In the genomic region with DNA sequence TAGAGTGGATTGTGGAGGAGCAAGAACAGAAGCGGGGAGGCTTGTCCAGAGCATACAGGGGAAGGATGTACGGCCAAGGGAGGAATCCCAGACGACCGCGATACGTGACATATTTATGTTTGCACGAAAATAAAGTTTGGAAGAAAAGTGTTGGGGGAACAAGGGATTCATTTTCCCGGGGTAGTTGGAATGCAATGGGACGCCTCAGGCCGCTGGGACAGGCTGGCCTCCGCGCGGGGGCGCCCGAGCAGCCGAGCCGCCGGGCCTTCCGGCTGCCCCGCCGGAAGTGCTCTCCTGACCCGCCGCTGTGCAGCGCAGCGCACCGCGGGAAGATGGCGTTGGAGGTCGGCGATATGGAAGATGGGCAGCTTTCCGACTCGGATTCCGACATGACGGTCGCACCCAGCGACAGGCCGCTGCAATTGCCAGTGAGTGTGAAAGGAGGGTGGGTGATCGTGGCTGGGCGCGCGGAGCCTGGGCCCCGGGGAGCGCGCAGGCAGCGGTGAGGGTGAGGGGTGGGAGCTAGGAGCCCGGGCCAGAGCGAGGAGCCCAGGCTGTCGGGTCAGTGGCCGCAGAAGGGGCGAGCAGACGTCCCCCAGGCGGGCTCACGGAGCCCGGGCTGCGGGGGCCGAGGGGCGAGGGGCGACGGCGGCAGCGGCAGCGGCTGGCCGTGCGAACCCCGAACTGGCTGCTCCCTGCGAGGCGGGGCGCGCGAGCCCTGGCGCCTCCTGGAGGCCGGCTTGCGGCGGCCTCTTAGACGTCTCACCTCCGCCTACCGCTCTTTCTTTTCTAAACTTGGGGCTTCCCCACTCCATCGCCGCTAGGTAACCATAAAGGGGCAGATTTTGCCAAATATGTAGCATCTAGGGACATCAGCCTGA, we compare ENCODE assay signal across 8 cellular contexts. TPM values are rescaled to one million over a fixed set of nuclear protein-coding genes. Genes with fewer than 3 reads are reported as not detected.
DNase-seq lines count a peak whose midpoint lies in the region; ATAC-seq and TF ChIP-seq lines count a peak whose summit lies in the region.

A gene with protein sequence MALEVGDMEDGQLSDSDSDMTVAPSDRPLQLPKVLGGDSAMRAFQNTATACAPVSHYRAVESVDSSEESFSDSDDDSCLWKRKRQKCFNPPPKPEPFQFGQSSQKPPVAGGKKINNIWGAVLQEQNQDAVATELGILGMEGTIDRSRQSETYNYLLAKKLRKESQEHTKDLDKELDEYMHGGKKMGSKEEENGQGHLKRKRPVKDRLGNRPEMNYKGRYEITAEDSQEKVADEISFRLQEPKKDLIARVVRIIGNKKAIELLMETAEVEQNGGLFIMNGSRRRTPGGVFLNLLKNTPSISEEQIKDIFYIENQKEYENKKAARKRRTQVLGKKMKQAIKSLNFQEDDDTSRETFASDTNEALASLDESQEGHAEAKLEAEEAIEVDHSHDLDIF (plus strand): TSS at position 317 of the 881 bp plus-strand sequence. CDS start 16 bp downstream, at position 333.

- CTCF ChIA-PET in CD8-positive, alpha-beta memory T cell (lab: Charles Lee) = interaction anchor here (0.8 to 2.5 kb wide), 11 partner anchors 9 to 262 kb away, joined by 3 to 18 read pairs (median 4); no protein-coding TSS in a partner anchor

- H3K4me1 ChIP-seq in CD8-positive, alpha-beta memory T cell (ENCODE audit: insufficient read depth, low read length) = peaks cover 22% of the 10 kb centered on the region
- H3K4me1 ChIP-seq in mucosa of descending colon (ENCODE audit: low read depth) = peaks cover 38% of the 10 kb centered on the region

- H3K4me3 Mint-ChIP-seq in CD8-positive, alpha-beta memory T cell = peak within 1 kb of the TSS; percentile 89 to 100 (median 97)

- no peaks in the 10 kb centered on the region for H3K27me3 ChIP-seq in CD8-positive, alpha-beta memory T cell (ENCODE audit: insufficient read depth, low read length, poor library complexity, severe bottlenecking)

- H3K36me3 Mint-ChIP-seq in CD8-positive, alpha-beta memory T cell = peaks cover 3 to 34% (median 4%) of the 10 kb centered on the region in 3 donors

- intact Hi-C loops in mucosa of descending colon (cut with DNase I, micrococcal nuclease) = no loop called here

- H3K27ac ChIP-seq in CD8-positive, alpha-beta memory T cell (ENCODE audit: low read depth, low read length) = peak within 1 kb of the TSS; percentile 86

- DNase-seq in CD8-positive, alpha-beta memory T cell = peak; percentile 57 to 74 (median 69)
- DNase-seq in NOMO-1 treated with dmso at 0.1 percent for 144 hours (lab: John Stamatoyannopoulos, UW; ENCODE audit: unreplicated experiment) = peak; percentile 72
- peak; percentile 71 for DNase-seq in activated CD8-positive, alpha-beta memory T cell treated with anti-CD3 and anti-CD28 coated beads, Interleukin-2, amount 50 U/mL, for 4 hours
- DNase-seq in epidermal melanocyte (ENCODE audit: insufficient read length, low spot score) = peak; percentile 71
- DNase-seq in mucosa of descending colon = peak; percentile 85 to 91 (median 87)
- peak; percentile 29 to 48 for DNase-seq in stimulated activated CD8-positive, alpha-beta memory T cell treated with anti-CD3 and anti-CD28 coated beads, Interleukin-4, amount 100 ng/mL, for 4 hours (ENCODE audit: low read depth in 2 of 2, low spot score in 1 of 2)

- peak within 1 kb of the TSS; percentile 74 for H3K4me3 ChIP-seq in CD8-positive, alpha-beta memory T cell (ENCODE audit: low read length)
- H3K4me3 ChIP-seq in mucosa of descending colon = peak within 1 kb of the TSS; percentile 100

- H3K36me3 ChIP-seq in CD8-positive, alpha-beta memory T cell (ENCODE audit: insufficient read depth, low read length) = peaks cover 7% of the 10 kb centered on the region
- H3K36me3 ChIP-seq in mucosa of descending colon (ENCODE audit: low read depth) = no peaks in the 10 kb centered on the region

- peak within 1 kb of the TSS; percentile 71 to 100 (median 97) for H3K27ac Mint-ChIP-seq in CD8-positive, alpha-beta memory T cell

- peak; percentile 95 for ATAC-seq in GM19372 (IDR thresholded peaks at IDR 0.05; ENCODE audit: low read depth, unreplicated experiment)
- peak; percentile 94 for ATAC-seq in HG03521 (IDR thresholded peaks at IDR 0.05; ENCODE audit: unreplicated experiment)
- ATAC-seq in mucosa of descending colon = peak; percentile 99

- H3K9me3 Mint-ChIP-seq in CD8-positive, alpha-beta memory T cell = no peaks in the 10 kb centered on the region

- POLR2A ChIA-PET in CD8-positive, alpha-beta memory T cell (lab: Charles Lee) = interaction anchor here (0.6 to 1.6 kb wide), 2 partner anchors 177 to 934 kb away, joined by 3 to 11 read pairs; a partner anchor contains a TSS

- peak; percentile 74 for TF ChIP-seq CTCF in mucosa of descending colon (IDR thresholded peaks at IDR 0.05)

- H3K9me3 ChIP-seq in CD8-positive, alpha-beta memory T cell (ENCODE audit: low read length) = no peaks in the 10 kb centered on the region
- no peaks in the 10 kb centered on the region for H3K9me3 ChIP-seq in mucosa of descending colon

- H3K27me3 Mint-ChIP-seq in CD8-positive, alpha-beta memory T cell = peaks cover 0 to 4% of the 10 kb centered on the region in 2 donors

- H3K4me1 Mint-ChIP-seq in CD8-positive, alpha-beta memory T cell = peaks cover 28 to 44% (median 40%) of the 10 kb centered on the region in 3 donors

RNA-seq across cellular contexts. Expression of the gene that starts here (rescaled TPM):
- 10 to 100 TPM; 59.2 to 68.2 TPM for total RNA-seq in CD8-positive, alpha-beta memory T cell
- 110 TPM for polyA plus RNA-seq in CD8-positive, alpha-beta memory T cell
- 10 to 100 TPM; 30.8 to 43.3 (median 34.0) TPM for total RNA-seq in mucosa of descending colon

Comparison
In these comparisons a context has a peak if more than half of its experiments do, and no peak if none do; other contexts are left out.
1. Peak in every context shown above with its lines: DNase-seq, ATAC-seq, H3K4me3 ChIP-seq and H3K27ac ChIP-seq.